12 cellular contexts compared by ENCODE assay signal in the genomic region with DNA sequence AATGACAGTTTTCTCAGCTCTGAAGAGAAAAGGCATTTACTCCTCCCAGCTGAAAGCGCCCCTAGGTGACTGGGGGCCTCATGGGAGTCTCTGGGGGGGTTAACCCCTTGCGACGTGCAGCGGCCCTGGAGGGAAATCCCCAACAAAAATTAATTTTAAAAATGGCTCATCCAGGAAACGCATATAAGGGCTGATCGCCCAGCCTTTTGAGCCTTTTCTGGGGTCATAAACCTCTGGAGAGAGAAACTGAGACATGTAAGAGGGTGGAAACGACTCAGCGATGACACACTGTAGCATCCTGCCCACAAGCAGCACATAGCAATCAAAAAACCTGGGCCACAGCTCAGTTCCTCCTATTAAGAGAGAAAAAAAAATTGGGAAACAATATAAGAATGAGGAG. TPM values are rescaled to one million over a fixed set of nuclear protein-coding genes. Genes with fewer than 3 reads are reported as not detected.
DNase-seq lines count a peak whose midpoint lies in the region; ATAC-seq and TF ChIP-seq lines count a peak whose summit lies in the region.
"Had no signal": no experiment of that assay in that cellular context is flagged by ENCODE, and none has a peak within 500 bp of the region (broad histone marks: within the 10 kb centered on the region; RNA-seq: fewer than 3 reads in every experiment).

No MANE protein-coding gene starts in this region.

- H3F3A ChIP-seq in SU-DHL-6 (ENCODE audit: insufficient read depth): peaks cover 27% of the 10 kb centered on the region

- no peak overlapping the region for H3K27ac ChIP-seq in right atrium auricular region
- peak overlapping the region; percentile 45 for H3K27ac ChIP-seq in SU-DHL-6 (ENCODE audit: low read depth, low read length)
- H3K27ac ChIP-seq: foreskin keratinocyte had no signal

- no peak for ATAC-seq in Right ventricle myocardium inferior
- no peak for ATAC-seq in GM21526 (IDR thresholded peaks at IDR 0.05; ENCODE audit: low FRiP score, unreplicated experiment)
- ATAC-seq: foreskin keratinocyte, Panc1 had no signal

- no peak for TF ChIP-seq CTCF in right atrium auricular region (IDR thresholded peaks at IDR 0.05)
- TF ChIP-seq CTCF in SU-DHL-6 (IDR thresholded peaks at IDR 0.05; ENCODE audit: insufficient read depth, low read length, poor library complexity, severe bottlenecking): no peak
- TF ChIP-seq CTCF in fibroblast of mammary gland (conservative IDR thresholded peaks at IDR 0.05; ENCODE audit: control insufficient read depth, insufficient read depth, low read depth, low read length): no peak

- H3K4me2 ChIP-seq in SU-DHL-6 (ENCODE audit: low read depth, low read length, poor library complexity, severe bottlenecking): peak overlapping the region; percentile 50

- H3K4me3 ChIP-seq in right atrium auricular region: no peak overlapping the region
- no peak overlapping the region for H3K4me3 ChIP-seq in SU-DHL-6 (ENCODE audit: insufficient read depth, low read length, poor library complexity, severe bottlenecking)
- no peak overlapping the region for H3K4me3 ChIP-seq in fibroblast of mammary gland (ENCODE audit: control insufficient read depth, low read depth, low read length)
- no peak overlapping the region for H3K4me3 ChIP-seq in HAP-1
- H3K4me3 ChIP-seq: tibial nerve had no signal

- no peaks in the 10 kb centered on the region for H3K27me3 ChIP-seq in right atrium auricular region
- no peaks in the 10 kb centered on the region for H3K27me3 ChIP-seq in SU-DHL-6 (ENCODE audit: low read length)
- no peaks in the 10 kb centered on the region for H3K27me3 ChIP-seq in HAP-1 (ENCODE audit: low read depth)
- H3K27me3 ChIP-seq: foreskin keratinocyte, tibial nerve had no signal

- H3K9ac ChIP-seq in SU-DHL-6 (ENCODE audit: low read length): peak overlapping the region; percentile 39

- H3K9me3 ChIP-seq in right atrium auricular region (no peaks in the 10 kb centered on the region), SU-DHL-6 (ENCODE audit: insufficient read depth, low read length) (no peaks in the 10 kb centered on the region), HAP-1 (no peaks in the 10 kb centered on the region)
- H3K9me3 ChIP-seq: tibial nerve had no signal

- no peaks in the 10 kb centered on the region for H3K9me2 ChIP-seq in SU-DHL-6 (replicated peaks; ENCODE audit: insufficient read depth, low read length)

- no peaks in the 10 kb centered on the region for H3K79me2 ChIP-seq in SU-DHL-6 (ENCODE audit: insufficient read depth, low read length)

- intact Hi-C loops in Right ventricle myocardium inferior (cut with DNase I): no loop called here

- H3K4me1 ChIP-seq in right atrium auricular region (peaks cover 0 to 12% of the 10 kb centered on the region in 2 donors), HAP-1 (peaks cover 17% of the 10 kb centered on the region)
- H3K4me1 ChIP-seq: foreskin keratinocyte had no signal

- H3K36me3 ChIP-seq in right atrium auricular region (no peaks in the 10 kb centered on the region), SU-DHL-6 (ENCODE audit: low read length) (no peaks in the 10 kb centered on the region), HAP-1 (replicated peaks) (no peaks in the 10 kb centered on the region)
- H3K36me3 ChIP-seq: tibial nerve had no signal

- H2AFZ ChIP-seq in SU-DHL-6 (ENCODE audit: low read depth, low read length, severe bottlenecking): peak overlapping the region; percentile 86

- in situ Hi-C loops in HAP-1 (cut with MboI; ENCODE audit: low sequenced_read_pairs): loop anchor here (10.0 to 25.0 kb wide), 2 partner anchors 472 to 594 kb away; no protein-coding TSS in a partner anchor

- DNase-seq in right atrium auricular region (ENCODE audit: low spot score) (peak; percentile 18), Right ventricle myocardium inferior (ENCODE audit: missing footprints) (no peak), fibroblast of mammary gland (ENCODE audit: low read depth) (peak; percentile 49), stromal cell of bone marrow (ENCODE audit: low read depth) (peak; percentile 15), NCI-H748 treated with DMSO at 0.1 percent for 48 hours (lab: John Stamatoyannopoulos, UW) (no peak), HAP-1 (ENCODE audit: low spot score in 2 of 2) (no peak)
- DNase-seq: foreskin keratinocyte, occipital lobe had no signal

- no peaks in the 10 kb centered on the region for H4K20me1 ChIP-seq in SU-DHL-6 (ENCODE audit: low read depth, low read length)

RNA-seq across cellular contexts. Expression of gene HPDL, which starts 20.4 kb away (rescaled TPM):
- total RNA-seq in right atrium auricular region (not detected), Right ventricle myocardium inferior (not detected)

RNA-seq across cellular contexts. Expression of gene TOE1, which starts 33.7 kb away (rescaled TPM):
- total RNA-seq in right atrium auricular region (1 to 10 TPM; 5.4 to 6.8 TPM), Right ventricle myocardium inferior (3.8 TPM)

RNA-seq across cellular contexts. Expression of gene MUTYH, which starts 33.9 kb away (rescaled TPM):
- 10 to 100 TPM in 1 of 2 donors, 1 to 10 TPM in 1; 4.2 to 11.1 TPM for total RNA-seq in right atrium auricular region
- 8.3 TPM for total RNA-seq in Right ventricle myocardium inferior

Comparison
In these comparisons a context has a peak if more than half of its experiments do, and no peak if none do; other contexts are left out.
1. DNase-seq: peak in right atrium auricular region (single experiment), fibroblast of mammary gland (single experiment) and stromal cell of bone marrow (single experiment); none in Right ventricle myocardium inferior (single experiment), NCI-H748 treated with DMSO at 0.1 percent for 48 hours (single experiment) and HAP-1 (0 of 2).